In genomic region chr1:195763907-195764183, GRCh38 we compare ENCODE assay signal across 1 cellular context.
TF ChIP-seq lines count a peak whose summit lies in the region.

No MANE protein-coding gene starts in this region.

TF ChIP-seq in WTC11, 78 proteins besides CTCF, POLR2A, EP300 and RAD21 (continued from another document):
- TF ChIP-seq MLX (CRISPR knock-in tag; IDR thresholded peaks at IDR 0.05) (no peak), AFF4 (CRISPR knock-in tag; IDR thresholded peaks at IDR 0.05; ENCODE audit: borderline replicate concordance) (no peak), ZNF138 (CRISPR knock-in tag; conservative IDR thresholded peaks at IDR 0.05) (no peak), GABPB1 (CRISPR knock-in tag; IDR thresholded peaks at IDR 0.05) (no peak), ZNF317 (CRISPR knock-in tag; IDR thresholded peaks at IDR 0.05; ENCODE audit: borderline replicate concordance, low read depth) (no peak), FOXP4 (CRISPR knock-in tag; IDR thresholded peaks at IDR 0.05) (no peak), MXD4 (CRISPR knock-in tag; IDR thresholded peaks at IDR 0.05; ENCODE audit: borderline replicate concordance) (no peak), ZNF219 (CRISPR knock-in tag; IDR thresholded peaks at IDR 0.05; ENCODE audit: borderline replicate concordance) (no peak), CREM (CRISPR knock-in tag; IDR thresholded peaks at IDR 0.05) (no peak), ATF1 (CRISPR knock-in tag; IDR thresholded peaks at IDR 0.05) (no peak), ZNF671 (CRISPR knock-in tag; IDR thresholded peaks at IDR 0.05) (no peak)
